1 cellular context compared by ENCODE assay signal in the genomic region with DNA sequence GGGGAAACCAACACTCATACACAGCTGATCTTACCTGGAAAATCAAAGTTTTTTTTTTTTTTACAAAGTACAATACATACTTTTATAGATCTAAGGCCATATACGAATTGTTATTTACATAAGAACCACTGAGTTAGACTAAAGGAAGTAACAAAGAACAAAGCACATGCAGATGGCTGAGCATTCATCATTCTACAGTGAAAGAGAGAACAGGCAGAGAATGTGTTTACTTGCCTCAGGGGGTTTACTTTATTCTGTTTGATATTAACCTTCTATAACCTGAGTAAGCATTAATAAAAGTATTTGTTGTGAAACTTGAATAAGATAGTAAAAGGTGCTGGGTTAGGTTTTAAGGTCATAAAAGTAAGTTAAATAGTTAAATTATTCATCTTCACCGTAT.
TF ChIP-seq lines count a peak whose summit lies in the region.

No MANE protein-coding gene starts in this region.

TF ChIP-seq in GM23338, 12 proteins besides CTCF, POLR2A, EP300 and RAD21 (continued from another document):
- no peak for TF ChIP-seq ZNF114 (CRISPR knock-in tag; IDR thresholded peaks at IDR 0.05)
- TF ChIP-seq JUNB (IDR thresholded peaks at IDR 0.05; ENCODE audit: unreplicated experiment) = no peak
